8 cellular contexts compared by ENCODE assay signal in the genomic region with DNA sequence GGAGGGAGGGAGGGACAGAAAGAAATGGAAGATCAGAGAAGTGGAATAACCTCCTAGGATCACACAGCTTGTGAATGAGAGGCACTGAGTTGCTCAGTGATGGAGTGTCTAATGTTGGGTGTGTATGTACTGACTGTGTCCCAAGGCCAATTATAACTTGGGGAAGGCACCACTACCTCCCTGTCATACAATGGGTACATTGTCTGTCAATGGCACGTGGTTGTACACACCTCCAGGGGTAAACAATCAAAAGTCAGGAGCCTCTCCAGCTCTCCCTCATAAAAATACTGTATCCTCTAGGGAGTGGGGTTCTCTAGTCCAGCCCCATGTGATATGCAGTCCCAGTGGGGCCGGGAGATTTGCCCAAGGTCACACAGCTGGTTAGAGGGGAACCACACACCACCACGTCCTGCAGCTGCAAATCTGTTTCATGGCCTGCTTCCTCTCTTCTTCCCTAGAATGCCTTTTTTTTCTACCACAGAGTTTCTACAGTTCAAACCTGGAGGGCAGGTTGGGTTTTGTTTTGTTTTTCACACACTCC.
DNase-seq lines count a peak whose midpoint lies in the region; ATAC-seq and TF ChIP-seq lines count a peak whose summit lies in the region.

No MANE protein-coding gene starts in this region.

- POLR2A ChIA-PET in SK-N-SH (lab: Yijun Ruan, JAX) = no interaction called here

- no peaks in the 10 kb centered on the region for H3F3A ChIP-seq in SK-N-SH (replicated peaks; ENCODE audit: insufficient read depth)

- peak; percentile 83 for DNase-seq in Jurkat, Clone E6-1 (ENCODE audit: low read depth, low spot score)
- DNase-seq in foreskin melanocyte (peak; percentile 73), GM03348 (ENCODE audit: low spot score) (no peak), SK-N-SH (no peak), NOMO-1 (lab: John Stamatoyannopoulos, UW; ENCODE audit: unreplicated experiment in 2 of 2) (no peak), dermis blood vessel endothelial cell (no peak)

- H3K9me3 ChIP-seq in SK-N-SH = no peaks in the 10 kb centered on the region

- CTCF ChIA-PET in SK-N-SH (lab: Yijun Ruan, JAX) = no interaction called here

- no peaks in the 10 kb centered on the region for H3K36me3 ChIP-seq in SK-N-SH (replicated peaks in 1 of 2; ENCODE audit: control insufficient read depth in 1 of 2, insufficient read depth in 2 of 2, low read length in 1 of 2)

- no peak overlapping the region for H2AFZ ChIP-seq in SK-N-SH (ENCODE audit: low read depth)

- peak; percentile 89 for ATAC-seq in GM18502 (IDR thresholded peaks at IDR 0.05; ENCODE audit: poor library complexity, unreplicated experiment)
- ATAC-seq in GM21717 (IDR thresholded peaks at IDR 0.05; ENCODE audit: unreplicated experiment) = peak; percentile 92

- peaks cover 19% of the 10 kb centered on the region; the same call in 1 of the 2 replicates for H3K27me3 ChIP-seq in SK-N-SH (ENCODE audit: insufficient read depth)

- H3K27ac ChIP-seq in SK-N-SH (ENCODE audit: low read depth in 2 of 2, low read length in 1 of 2) = no peak overlapping the region

- H3K79me2 ChIP-seq in SK-N-SH (ENCODE audit: insufficient read depth) = no peaks in the 10 kb centered on the region

- no peak overlapping the region for H3K9ac ChIP-seq in SK-N-SH

- 13% methylated on average over 3 of the region's 3 CpGs for WGBS in SK-N-SH (ENCODE audit: low lambda C conversion rate)

- no peak for TF ChIP-seq EP300 in SK-N-SH (IDR thresholded peaks at IDR 0.05; ENCODE audit: borderline replicate concordance in 1 of 2, low read depth in 1 of 2, low read length in 1 of 2)

- H4K20me1 ChIP-seq in SK-N-SH (ENCODE audit: insufficient read depth) = no peaks in the 10 kb centered on the region

- no peak for TF ChIP-seq RAD21 in SK-N-SH (IDR thresholded peaks at IDR 0.05; ENCODE audit: low read length)

- H3K4me1 ChIP-seq in SK-N-SH (ENCODE audit: control insufficient read depth in 1 of 2, insufficient read depth in 2 of 2, low read depth in 1 of 2, low read length in 1 of 2) = peaks cover 0 to 3% of the 10 kb centered on the region in 2 experiments; a peak in 1 of 4 replicates

- no peak overlapping the region for H3K4me3 ChIP-seq in Jurkat, Clone E6-1 (ENCODE audit: low read length)
- no peak overlapping the region for H3K4me3 ChIP-seq in SK-N-SH (ENCODE audit: low read depth in 2 of 2, low read length in 1 of 2)

- no peak for TF ChIP-seq CTCF in SK-N-SH (IDR thresholded peaks at IDR 0.05)

- no peak overlapping the region for H3K4me2 ChIP-seq in SK-N-SH

- H3K9me2 ChIP-seq in SK-N-SH = no peaks in the 10 kb centered on the region

TF ChIP-seq in SK-N-SH, 30 proteins besides CTCF, POLR2A, EP300 and RAD21:
- TF ChIP-seq POLR2AphosphoS5 (IDR thresholded peaks at IDR 0.05; ENCODE audit: low read depth, low read length) (no peak), MEF2A (IDR thresholded peaks at IDR 0.05; ENCODE audit: borderline replicate concordance, low read depth) (no peak), SMC3 (IDR thresholded peaks at IDR 0.05; ENCODE audit: low read depth, low read length) (no peak), GABPA (IDR thresholded peaks at IDR 0.05; ENCODE audit: low read depth) (no peak), TEAD4 (IDR thresholded peaks at IDR 0.05; ENCODE audit: borderline replicate concordance, insufficient read depth) (no peak), CHD2 (IDR thresholded peaks at IDR 0.05; ENCODE audit: low read length, partially characterized antibody) (no peak), FOXJ3 (CRISPR knock-in tag; IDR thresholded peaks at IDR 0.05) (no peak), NFIC (IDR thresholded peaks at IDR 0.05; ENCODE audit: borderline replicate concordance) (no peak), TAF1 (IDR thresholded peaks at IDR 0.05; ENCODE audit: borderline replicate concordance, low read depth, low read length) (no peak), FOSL2 (IDR thresholded peaks at IDR 0.05; ENCODE audit: borderline replicate concordance, low read depth) (no peak), MXI1 (IDR thresholded peaks at IDR 0.05; ENCODE audit: low read depth, low read length) (no peak), JUND (IDR thresholded peaks at IDR 0.05) (no peak), FOXM1 (IDR thresholded peaks at IDR 0.05; ENCODE audit: low read depth) (no peak), ELF1 (IDR thresholded peaks at IDR 0.05) (no peak), RXRA (IDR thresholded peaks at IDR 0.05; ENCODE audit: borderline replicate concordance, low read depth) (no peak), SIN3A (IDR thresholded peaks at IDR 0.05; ENCODE audit: borderline replicate concordance, low read depth, low read length) (no peak)
- TF ChIP-seq, protein P1, sequence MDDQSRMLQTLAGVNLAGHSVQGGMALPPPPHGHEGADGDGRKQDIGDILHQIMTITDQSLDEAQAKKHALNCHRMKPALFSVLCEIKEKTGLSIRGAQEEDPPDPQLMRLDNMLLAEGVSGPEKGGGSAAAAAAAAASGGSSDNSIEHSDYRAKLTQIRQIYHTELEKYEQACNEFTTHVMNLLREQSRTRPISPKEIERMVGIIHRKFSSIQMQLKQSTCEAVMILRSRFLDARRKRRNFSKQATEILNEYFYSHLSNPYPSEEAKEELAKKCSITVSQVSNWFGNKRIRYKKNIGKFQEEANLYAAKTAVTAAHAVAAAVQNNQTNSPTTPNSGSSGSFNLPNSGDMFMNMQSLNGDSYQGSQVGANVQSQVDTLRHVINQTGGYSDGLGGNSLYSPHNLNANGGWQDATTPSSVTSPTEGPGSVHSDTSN (IDR thresholded peaks at IDR 0.05) = no peak
- TF ChIP-seq, protein P2, sequence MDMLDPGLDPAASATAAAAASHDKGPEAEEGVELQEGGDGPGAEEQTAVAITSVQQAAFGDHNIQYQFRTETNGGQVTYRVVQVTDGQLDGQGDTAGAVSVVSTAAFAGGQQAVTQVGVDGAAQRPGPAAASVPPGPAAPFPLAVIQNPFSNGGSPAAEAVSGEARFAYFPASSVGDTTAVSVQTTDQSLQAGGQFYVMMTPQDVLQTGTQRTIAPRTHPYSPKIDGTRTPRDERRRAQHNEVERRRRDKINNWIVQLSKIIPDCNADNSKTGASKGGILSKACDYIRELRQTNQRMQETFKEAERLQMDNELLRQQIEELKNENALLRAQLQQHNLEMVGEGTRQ (IDR thresholded peaks at IDR 0.05; ENCODE audit: borderline replicate concordance, low read depth, low read length) = no peak

Comparison
In these comparisons a context has a peak if more than half of its experiments do, and no peak if none do; other contexts are left out.
1. DNase-seq: peak in Jurkat, Clone E6-1 (single experiment) and foreskin melanocyte (single experiment); none in GM03348 (single experiment), SK-N-SH (single experiment), NOMO-1 (0 of 2) and dermis blood vessel endothelial cell (single experiment).